Comparison of ENCODE assay signal across 1 cellular context in genomic region chr5:99694884-99695283, GRCh38.
TF ChIP-seq lines count a peak whose summit lies in the region.

No MANE protein-coding gene starts in this region.

TF ChIP-seq in HepG2, 621 proteins besides CTCF, POLR2A, EP300 and RAD21 (continued from another document):
- TF ChIP-seq ZNF800 (CRISPR knock-in tag; IDR thresholded peaks at IDR 0.05) (no peak), NPAS2 (CRISPR knock-in tag; IDR thresholded peaks at IDR 0.05; ENCODE audit: borderline replicate concordance) (no peak)
